1 cellular context compared by ENCODE assay signal in the genomic region with DNA sequence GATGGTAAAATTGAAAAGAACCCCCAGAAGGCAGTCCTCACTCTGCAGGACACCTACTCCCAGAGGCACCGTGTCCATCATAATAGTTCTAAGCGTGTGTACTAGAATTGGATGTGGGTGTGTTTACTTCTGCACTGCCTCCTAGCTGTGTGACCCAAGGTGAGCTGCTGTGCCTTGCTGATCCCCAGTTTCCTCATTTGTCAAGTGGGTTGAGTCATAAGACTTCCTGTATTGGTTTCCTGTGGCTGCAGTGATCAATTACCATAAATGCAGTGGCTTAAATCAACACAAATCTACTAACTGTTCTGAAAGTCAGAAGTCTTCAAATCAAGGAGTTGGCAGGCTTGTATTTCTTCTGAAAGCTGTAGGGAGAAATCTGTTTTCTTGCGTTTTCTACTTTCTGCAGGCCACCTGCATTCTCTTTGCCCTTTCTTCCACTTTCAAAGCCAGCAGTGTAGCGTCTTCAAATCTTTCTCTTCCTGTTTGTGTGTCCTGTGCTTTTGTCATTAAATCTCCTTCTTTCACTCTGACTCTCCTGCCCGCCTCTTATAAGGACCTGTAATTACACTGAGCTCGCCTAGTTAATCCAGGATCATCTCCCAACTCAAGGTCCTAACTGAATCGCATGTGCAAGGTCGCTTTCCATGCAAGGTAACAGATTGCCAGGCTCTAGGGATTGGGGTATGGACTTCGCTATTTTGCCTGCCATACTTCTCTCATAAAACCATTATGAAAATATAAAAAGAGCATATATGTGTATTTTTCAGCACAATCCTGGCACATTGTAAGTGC.
TF ChIP-seq lines count a peak whose summit lies in the region.

No MANE protein-coding gene starts in this region.

TF ChIP-seq in PFSK-1, 5 proteins besides CTCF, POLR2A, EP300 and RAD21 (continued from another document):
- TF ChIP-seq, protein P1, sequence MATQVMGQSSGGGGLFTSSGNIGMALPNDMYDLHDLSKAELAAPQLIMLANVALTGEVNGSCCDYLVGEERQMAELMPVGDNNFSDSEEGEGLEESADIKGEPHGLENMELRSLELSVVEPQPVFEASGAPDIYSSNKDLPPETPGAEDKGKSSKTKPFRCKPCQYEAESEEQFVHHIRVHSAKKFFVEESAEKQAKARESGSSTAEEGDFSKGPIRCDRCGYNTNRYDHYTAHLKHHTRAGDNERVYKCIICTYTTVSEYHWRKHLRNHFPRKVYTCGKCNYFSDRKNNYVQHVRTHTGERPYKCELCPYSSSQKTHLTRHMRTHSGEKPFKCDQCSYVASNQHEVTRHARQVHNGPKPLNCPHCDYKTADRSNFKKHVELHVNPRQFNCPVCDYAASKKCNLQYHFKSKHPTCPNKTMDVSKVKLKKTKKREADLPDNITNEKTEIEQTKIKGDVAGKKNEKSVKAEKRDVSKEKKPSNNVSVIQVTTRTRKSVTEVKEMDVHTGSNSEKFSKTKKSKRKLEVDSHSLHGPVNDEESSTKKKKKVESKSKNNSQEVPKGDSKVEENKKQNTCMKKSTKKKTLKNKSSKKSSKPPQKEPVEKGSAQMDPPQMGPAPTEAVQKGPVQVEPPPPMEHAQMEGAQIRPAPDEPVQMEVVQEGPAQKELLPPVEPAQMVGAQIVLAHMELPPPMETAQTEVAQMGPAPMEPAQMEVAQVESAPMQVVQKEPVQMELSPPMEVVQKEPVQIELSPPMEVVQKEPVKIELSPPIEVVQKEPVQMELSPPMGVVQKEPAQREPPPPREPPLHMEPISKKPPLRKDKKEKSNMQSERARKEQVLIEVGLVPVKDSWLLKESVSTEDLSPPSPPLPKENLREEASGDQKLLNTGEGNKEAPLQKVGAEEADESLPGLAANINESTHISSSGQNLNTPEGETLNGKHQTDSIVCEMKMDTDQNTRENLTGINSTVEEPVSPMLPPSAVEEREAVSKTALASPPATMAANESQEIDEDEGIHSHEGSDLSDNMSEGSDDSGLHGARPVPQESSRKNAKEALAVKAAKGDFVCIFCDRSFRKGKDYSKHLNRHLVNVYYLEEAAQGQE (IDR thresholded peaks at IDR 0.05; ENCODE audit: insufficient read depth in 1 of 2, low read depth in 2 of 2, low read length in 2 of 2) = no peak
